1 cellular context compared by ENCODE assay signal in the genomic region with DNA sequence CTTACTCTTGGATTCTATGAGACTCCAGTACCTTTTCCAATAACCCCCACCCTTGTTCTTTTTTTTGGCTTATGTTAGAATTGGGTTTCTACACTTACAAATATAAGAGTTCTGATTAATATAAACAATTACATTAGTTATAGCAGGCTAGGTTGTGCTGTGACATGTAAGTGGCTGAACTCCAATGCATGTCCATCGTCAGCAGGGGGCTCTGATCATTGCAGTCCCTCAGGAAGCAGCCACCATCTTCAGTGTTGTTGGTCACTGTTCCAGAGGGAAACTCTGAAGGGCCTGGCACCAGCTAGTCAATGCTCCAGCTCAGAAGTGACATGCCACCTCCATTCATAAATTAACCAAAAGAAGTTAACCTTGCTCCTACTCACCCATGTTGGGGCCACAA.
TF ChIP-seq lines count a peak whose summit lies in the region.

No MANE protein-coding gene starts in this region.

TF ChIP-seq in HepG2, 621 proteins besides CTCF, POLR2A, EP300 and RAD21:
- peak; percentile 15 for TF ChIP-seq YY1 (IDR thresholded peaks at IDR 0.05; ENCODE audit: insufficient read depth, insufficient replicate concordance, low read depth, low read length)
- TF ChIP-seq NR2F2 (IDR thresholded peaks at IDR 0.05; ENCODE audit: borderline replicate concordance, low read depth), result no peak
- no peak for TF ChIP-seq ARNT2 (CRISPR knock-in tag; IDR thresholded peaks at IDR 0.05; ENCODE audit: low read depth)
- TF ChIP-seq, protein P1, sequence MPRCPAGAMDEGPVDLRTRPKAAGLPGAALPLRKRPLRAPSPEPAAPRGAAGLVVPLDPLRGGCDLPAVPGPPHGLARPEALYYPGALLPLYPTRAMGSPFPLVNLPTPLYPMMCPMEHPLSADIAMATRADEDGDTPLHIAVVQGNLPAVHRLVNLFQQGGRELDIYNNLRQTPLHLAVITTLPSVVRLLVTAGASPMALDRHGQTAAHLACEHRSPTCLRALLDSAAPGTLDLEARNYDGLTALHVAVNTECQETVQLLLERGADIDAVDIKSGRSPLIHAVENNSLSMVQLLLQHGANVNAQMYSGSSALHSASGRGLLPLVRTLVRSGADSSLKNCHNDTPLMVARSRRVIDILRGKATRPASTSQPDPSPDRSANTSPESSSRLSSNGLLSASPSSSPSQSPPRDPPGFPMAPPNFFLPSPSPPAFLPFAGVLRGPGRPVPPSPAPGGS (CRISPR knock-in tag; IDR thresholded peaks at IDR 0.05), result no peak
- 0 out of 2 replicates have a peak, but pooled peaks have one; percentile 25 for TF ChIP-seq MIXL1 (CRISPR knock-in tag; IDR thresholded peaks at IDR 0.05)
- TF ChIP-seq SAP130 (CRISPR knock-in tag; IDR thresholded peaks at IDR 0.05; ENCODE audit: low read depth), result 0 out of 2 replicates have a peak, but pooled peaks have one; percentile 22
- no peak for TF ChIP-seq ZNF784 (CRISPR knock-in tag; IDR thresholded peaks at IDR 0.05; ENCODE audit: borderline replicate concordance)
- peak; percentile 70 for TF ChIP-seq STAG1 (CRISPR knock-in tag; IDR thresholded peaks at IDR 0.05)
- TF ChIP-seq SNAPC4 (CRISPR knock-in tag; IDR thresholded peaks at IDR 0.05), result no peak
- TF ChIP-seq SMC3 (IDR thresholded peaks at IDR 0.05; ENCODE audit: low read length), result peak; percentile 68; the same call in 1 of the 2 replicates
- TF ChIP-seq, protein P2, sequence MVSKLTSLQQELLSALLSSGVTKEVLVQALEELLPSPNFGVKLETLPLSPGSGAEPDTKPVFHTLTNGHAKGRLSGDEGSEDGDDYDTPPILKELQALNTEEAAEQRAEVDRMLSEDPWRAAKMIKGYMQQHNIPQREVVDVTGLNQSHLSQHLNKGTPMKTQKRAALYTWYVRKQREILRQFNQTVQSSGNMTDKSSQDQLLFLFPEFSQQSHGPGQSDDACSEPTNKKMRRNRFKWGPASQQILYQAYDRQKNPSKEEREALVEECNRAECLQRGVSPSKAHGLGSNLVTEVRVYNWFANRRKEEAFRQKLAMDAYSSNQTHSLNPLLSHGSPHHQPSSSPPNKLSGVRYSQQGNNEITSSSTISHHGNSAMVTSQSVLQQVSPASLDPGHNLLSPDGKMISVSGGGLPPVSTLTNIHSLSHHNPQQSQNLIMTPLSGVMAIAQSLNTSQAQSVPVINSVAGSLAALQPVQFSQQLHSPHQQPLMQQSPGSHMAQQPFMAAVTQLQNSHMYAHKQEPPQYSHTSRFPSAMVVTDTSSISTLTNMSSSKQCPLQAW (CRISPR knock-in tag; IDR thresholded peaks at IDR 0.05), result 0 out of 2 replicates have a peak, but pooled peaks have one; percentile 24
- no peak for TF ChIP-seq ZFYVE20 (CRISPR knock-in tag; IDR thresholded peaks at IDR 0.05; ENCODE audit: borderline replicate concordance, low read depth)
- 0 out of 2 replicates have a peak, but pooled peaks have one; percentile 46 for TF ChIP-seq HOXA3 (CRISPR knock-in tag; IDR thresholded peaks at IDR 0.05)
- TF ChIP-seq, protein P3, sequence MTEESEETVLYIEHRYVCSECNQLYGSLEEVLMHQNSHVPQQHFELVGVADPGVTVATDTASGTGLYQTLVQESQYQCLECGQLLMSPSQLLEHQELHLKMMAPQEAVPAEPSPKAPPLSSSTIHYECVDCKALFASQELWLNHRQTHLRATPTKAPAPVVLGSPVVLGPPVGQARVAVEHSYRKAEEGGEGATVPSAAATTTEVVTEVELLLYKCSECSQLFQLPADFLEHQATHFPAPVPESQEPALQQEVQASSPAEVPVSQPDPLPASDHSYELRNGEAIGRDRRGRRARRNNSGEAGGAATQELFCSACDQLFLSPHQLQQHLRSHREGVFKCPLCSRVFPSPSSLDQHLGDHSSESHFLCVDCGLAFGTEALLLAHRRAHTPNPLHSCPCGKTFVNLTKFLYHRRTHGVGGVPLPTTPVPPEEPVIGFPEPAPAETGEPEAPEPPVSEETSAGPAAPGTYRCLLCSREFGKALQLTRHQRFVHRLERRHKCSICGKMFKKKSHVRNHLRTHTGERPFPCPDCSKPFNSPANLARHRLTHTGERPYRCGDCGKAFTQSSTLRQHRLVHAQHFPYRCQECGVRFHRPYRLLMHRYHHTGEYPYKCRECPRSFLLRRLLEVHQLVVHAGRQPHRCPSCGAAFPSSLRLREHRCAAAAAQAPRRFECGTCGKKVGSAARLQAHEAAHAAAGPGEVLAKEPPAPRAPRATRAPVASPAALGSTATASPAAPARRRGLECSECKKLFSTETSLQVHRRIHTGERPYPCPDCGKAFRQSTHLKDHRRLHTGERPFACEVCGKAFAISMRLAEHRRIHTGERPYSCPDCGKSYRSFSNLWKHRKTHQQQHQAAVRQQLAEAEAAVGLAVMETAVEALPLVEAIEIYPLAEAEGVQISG (CRISPR knock-in tag; IDR thresholded peaks at IDR 0.05), result peak; percentile 39; the same call in 1 of the 2 replicates
- peak; percentile 29 for TF ChIP-seq XRCC5 (optimal IDR thresholded peaks at IDR 0.05; ENCODE audit: low read length)
